ENCODE assay signal across 8 cellular contexts in the genomic region with DNA sequence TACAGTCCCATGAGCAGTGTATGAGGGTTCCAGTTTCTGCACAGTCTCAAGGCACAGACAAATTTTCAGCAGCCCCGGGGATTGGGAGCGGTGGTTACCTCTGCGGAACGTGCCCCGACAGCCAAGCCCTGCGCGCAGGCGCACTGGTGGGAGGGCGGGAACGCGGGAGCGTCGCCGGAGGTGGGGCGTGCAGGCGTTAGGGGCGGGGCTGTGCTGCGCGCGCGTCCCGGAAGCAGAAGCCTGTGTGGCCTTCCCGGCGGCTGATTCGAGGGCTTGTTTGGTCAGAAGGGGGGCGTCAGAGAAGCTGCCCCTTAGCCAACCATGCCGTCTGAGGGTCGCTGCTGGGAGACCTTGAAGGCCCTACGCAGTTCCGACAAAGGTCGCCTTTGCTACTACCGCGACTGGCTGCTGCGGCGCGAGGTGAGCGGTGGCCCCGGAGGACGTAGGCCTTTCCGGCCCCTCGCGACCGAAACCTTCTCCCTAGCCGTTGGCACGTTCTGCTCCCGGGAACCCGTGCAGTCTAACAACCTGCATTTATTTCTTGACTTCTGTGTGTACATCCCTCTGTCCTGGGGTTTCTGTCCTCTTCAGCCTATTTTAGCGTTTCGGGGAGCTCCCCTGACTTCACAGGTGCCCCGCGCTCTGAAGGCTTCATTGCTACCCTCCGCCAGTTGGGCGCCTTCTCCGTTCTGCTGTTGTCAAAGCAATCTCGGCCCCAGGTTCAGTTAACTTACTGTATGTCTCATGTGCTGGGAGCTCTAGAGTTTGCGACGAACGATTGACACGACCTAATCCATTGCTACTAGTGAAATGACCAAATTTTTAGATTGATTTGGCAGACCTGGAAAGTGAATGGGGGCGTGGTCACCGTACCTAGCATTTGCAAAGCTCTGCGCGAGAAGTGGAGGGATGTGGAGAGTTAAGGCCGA. TPM values are rescaled to one million over a fixed set of nuclear protein-coding genes. Genes with fewer than 3 reads are reported as not detected.
A peak's percentile ranks its signal among the peaks of the same experiment; 100 is the strongest.
DNase-seq lines count a peak whose midpoint lies in the region; ATAC-seq and TF ChIP-seq lines count a peak whose summit lies in the region.

A gene with protein sequence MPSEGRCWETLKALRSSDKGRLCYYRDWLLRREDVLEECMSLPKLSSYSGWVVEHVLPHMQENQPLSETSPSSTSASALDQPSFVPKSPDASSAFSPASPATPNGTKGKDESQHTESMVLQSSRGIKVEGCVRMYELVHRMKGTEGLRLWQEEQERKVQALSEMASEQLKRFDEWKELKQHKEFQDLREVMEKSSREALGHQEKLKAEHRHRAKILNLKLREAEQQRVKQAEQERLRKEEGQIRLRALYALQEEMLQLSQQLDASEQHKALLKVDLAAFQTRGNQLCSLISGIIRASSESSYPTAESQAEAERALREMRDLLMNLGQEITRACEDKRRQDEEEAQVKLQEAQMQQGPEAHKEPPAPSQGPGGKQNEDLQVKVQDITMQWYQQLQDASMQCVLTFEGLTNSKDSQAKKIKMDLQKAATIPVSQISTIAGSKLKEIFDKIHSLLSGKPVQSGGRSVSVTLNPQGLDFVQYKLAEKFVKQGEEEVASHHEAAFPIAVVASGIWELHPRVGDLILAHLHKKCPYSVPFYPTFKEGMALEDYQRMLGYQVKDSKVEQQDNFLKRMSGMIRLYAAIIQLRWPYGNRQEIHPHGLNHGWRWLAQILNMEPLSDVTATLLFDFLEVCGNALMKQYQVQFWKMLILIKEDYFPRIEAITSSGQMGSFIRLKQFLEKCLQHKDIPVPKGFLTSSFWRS (plus strand): TSS at position 235 of the 929 bp plus-strand sequence. CDS start 87 bp downstream, at position 322.

- no peaks in the 10 kb centered on the region for H3K9me3 ChIP-seq in thoracic aorta

- peaks cover 10% of the 10 kb centered on the region for H3K36me3 ChIP-seq in thoracic aorta

- no peaks in the 10 kb centered on the region for H3K27me3 Mint-ChIP-seq in activated naive CD8-positive, alpha-beta T cell
- H3K27me3 Mint-ChIP-seq in glutamatergic neuron (ENCODE audit: unreplicated experiment): no peaks in the 10 kb centered on the region
- no peaks in the 10 kb centered on the region for H3K27me3 Mint-ChIP-seq in osteocyte (ENCODE audit: unreplicated experiment)

- ATAC-seq in HG02642 (IDR thresholded peaks at IDR 0.05; ENCODE audit: poor library complexity, unreplicated experiment) (peak; percentile 89), thoracic aorta (ENCODE audit: insufficient number of reproducible peaks, low FRiP score, low read depth) (peak; percentile 64)

- H3K4me1 ChIP-seq in thoracic aorta (ENCODE audit: control insufficient read depth in 1 of 2, low read depth in 2 of 2): peaks cover 41 to 55% of the 10 kb centered on the region in 2 donors

- no peaks in the 10 kb centered on the region for H3K27me3 ChIP-seq in thoracic aorta (replicated peaks; ENCODE audit: insufficient read depth)

- peaks cover 8% of the 10 kb centered on the region for H3K36me3 Mint-ChIP-seq in activated naive CD8-positive, alpha-beta T cell
- H3K36me3 Mint-ChIP-seq in glutamatergic neuron (ENCODE audit: unreplicated experiment) (no peaks in the 10 kb centered on the region), osteocyte (ENCODE audit: unreplicated experiment) (peaks cover 15% of the 10 kb centered on the region)

- peak within 1 kb of the TSS; percentile 97 for H3K4me3 Mint-ChIP-seq in activated naive CD8-positive, alpha-beta T cell
- H3K4me3 Mint-ChIP-seq in glutamatergic neuron (ENCODE audit: unreplicated experiment): peak within 1 kb of the TSS; percentile 99
- H3K4me3 Mint-ChIP-seq in osteocyte (ENCODE audit: unreplicated experiment): peak within 1 kb of the TSS; percentile 99

- H3K4me3 ChIP-seq in thoracic aorta: peak within 1 kb of the TSS; percentile 97

- no peak for TF ChIP-seq CTCF in glutamatergic neuron (IDR thresholded peaks at IDR 0.05; ENCODE audit: partially characterized antibody, unreplicated experiment)
- no peak for TF ChIP-seq CTCF in osteocyte (IDR thresholded peaks at IDR 0.05)
- TF ChIP-seq CTCF in thoracic aorta (IDR thresholded peaks at IDR 0.05): no peak

- peak; percentile 80 for TF ChIP-seq POLR2A in GM10847 (IDR thresholded peaks at IDR 0.05; ENCODE audit: extremely low read depth, insufficient read length)

- H3K4me1 Mint-ChIP-seq in activated naive CD8-positive, alpha-beta T cell (ENCODE audit: low read depth): peaks cover 30% of the 10 kb centered on the region
- peaks cover 8% of the 10 kb centered on the region for H3K4me1 Mint-ChIP-seq in glutamatergic neuron (ENCODE audit: low read depth, unreplicated experiment)
- H3K4me1 Mint-ChIP-seq in osteocyte (ENCODE audit: unreplicated experiment): peaks cover 22% of the 10 kb centered on the region

- H3K9me3 Mint-ChIP-seq in activated naive CD8-positive, alpha-beta T cell (ENCODE audit: low read depth): no peaks in the 10 kb centered on the region
- H3K9me3 Mint-ChIP-seq in glutamatergic neuron (ENCODE audit: unreplicated experiment): peaks cover 2% of the 10 kb centered on the region
- H3K9me3 Mint-ChIP-seq in osteocyte (ENCODE audit: unreplicated experiment): no peaks in the 10 kb centered on the region

- peak within 1 kb of the TSS; percentile 75 to 89 for H3K27ac ChIP-seq in thoracic aorta

- peak within 1 kb of the TSS; percentile 98 for H3K27ac Mint-ChIP-seq in activated naive CD8-positive, alpha-beta T cell
- H3K27ac Mint-ChIP-seq in glutamatergic neuron (ENCODE audit: unreplicated experiment) (peak within 1 kb of the TSS; percentile 87), osteocyte (ENCODE audit: unreplicated experiment) (peak within 1 kb of the TSS; percentile 91)

- DNase-seq in NCI-H1105 treated with DMSO at 0.1 percent for 48 hours (lab: John Stamatoyannopoulos, UW) (peak; percentile 89), SKM-1 treated with dmso at 0.1 percent for 144 hours (lab: John Stamatoyannopoulos, UW; ENCODE audit: unreplicated experiment) (peak; percentile 89), glutamatergic neuron (peak; percentile 99), osteocyte (ENCODE audit: extremely low spot score, unreplicated experiment) (peak; percentile 98), thoracic aorta (ENCODE audit: low spot score) (peak; percentile 73)

RNA-seq across cellular contexts. Expression of the gene that starts here (rescaled TPM):
- total RNA-seq in glutamatergic neuron (ENCODE audit: unreplicated experiment): 11.0 TPM
- 17.2 and 17.4 TPM in 2 replicates for total RNA-seq in osteocyte
- total RNA-seq in thoracic aorta: 10 to 100 TPM; 15.6 to 21.7 TPM

Comparison
In these comparisons a context has a peak if more than half of its experiments do, and no peak if none do; other contexts are left out.
1. Peak in every context shown above with its lines: DNase-seq, ATAC-seq, H3K4me3 ChIP-seq and H3K27ac ChIP-seq.